32 cellular contexts compared by ENCODE assay signal in genomic region chr2:196597531-196597930, GRCh38.
"Had no signal": no experiment of that assay in that cellular context is flagged by ENCODE, and none has a peak within 500 bp of the region (broad histone marks: within the 10 kb centered on the region; RNA-seq: fewer than 3 reads in every experiment).

No MANE protein-coding gene starts in this region.

- H3K36me3 ChIP-seq: adrenal gland, gastrocnemius medialis, neutrophil, ovary, right lobe of liver, thoracic aorta had no signal

- H3K27me3 ChIP-seq: ovary, right lobe of liver had no signal

- H3K27ac ChIP-seq: adrenal gland, coronary artery, dorsolateral prefrontal cortex, gastrocnemius medialis, neutrophil, ovary, right lobe of liver, skin epidermis, thoracic aorta had no signal

- H3K4me1 ChIP-seq: gastrocnemius medialis had no signal

- DNase-seq: activated CD4-positive, alpha-beta memory T cell treated with anti-CD3 and anti-CD28 coated beads for 36 hours; activated CD4-positive, alpha-beta T cell treated with anti-CD3 and anti-CD28 coated beads, Interleukin-2, amount 10 ng/mL, durations not matched to agents 24 days and 14 days; activated CD4-positive, CD25-positive, alpha-beta regulatory T cell treated with anti-CD3 and anti-CD28 coated beads, Interleukin-2, amount 50 U/mL, for 72 hours; activated CD8-positive, alpha-beta memory T cell treated with anti-CD3 and anti-CD28 coated beads, Interleukin-2, amount 50 U/mL, for 4 hours; activated effector memory CD4-positive, alpha-beta T cell treated with anti-CD3 and anti-CD28 coated beads, Interleukin-2, amount 50 U/mL, for 16 hours; activated naive CD4-positive, alpha-beta T cell treated with anti-CD3 and anti-CD28 coated beads for 36 hours; activated naive CD8-positive, alpha-beta T cell treated with anti-CD3 and anti-CD28 coated beads for 36 hours; activated T-cell treated with anti-CD3 and anti-CD28 coated beads, Interleukin-2, amount 50 U/mL, for 1 hour; adrenal gland; aorta; dorsolateral prefrontal cortex; effector memory CD4-positive, alpha-beta T cell; gastrocnemius medialis; glutamatergic neuron; left cardiac atrium; left ventricle myocardium superior; mucosa of descending colon; ovary; right lobe of liver; stimulated activated CD4-positive, alpha-beta T cell treated with anti-CD3 and anti-CD28 coated beads, Interleukin-12 subunit alpha, Interleukin-12 subunit beta, amount 100 ng/mL, for 4 hours; stimulated activated CD4-positive, alpha-beta T cell treated with anti-CD3 and anti-CD28 coated beads, Interleukin-4, amount 100 ng/mL, for 1 hour; stimulated activated naive CD8-positive, alpha-beta T cell treated with anti-CD3 and anti-CD28 coated beads, Interleukin-15, Interleukin-2, amounts not matched to agents 100 U/mL and 50 U/mL, for 24 hours; T1000; trophoblast cell had no signal

- H3K9me3 Mint-ChIP-seq: activated CD4-positive, alpha-beta memory T cell treated with anti-CD3 and anti-CD28 coated beads for 36 hours; activated CD4-positive, alpha-beta T cell treated with anti-CD3 and anti-CD28 coated beads, Interleukin-2, amount 10 ng/mL, durations not matched to agents 24 days and 14 days; activated naive CD4-positive, alpha-beta T cell treated with anti-CD3 and anti-CD28 coated beads for 36 hours; activated naive CD8-positive, alpha-beta T cell treated with anti-CD3 and anti-CD28 coated beads for 36 hours; activated T-helper 1 cell treated with anti-CD3 and anti-CD28 coated beads, Interleukin-12 subunit alpha, Interleukin-12 subunit beta, Interleukin-2, Interleukin-4 antibody, amounts not matched to agents 30 ng/mL and 10 ng/mL and 1 ng/mL, durations not matched to agents 14 hours and 24 hours and 36 hours; nephron had no signal

- H3K9me3 ChIP-seq: adrenal gland, gastrocnemius medialis, mucosa of descending colon, neutrophil, ovary, right lobe of liver, thoracic aorta had no signal

- H3K4me3 Mint-ChIP-seq: activated CD4-positive, alpha-beta memory T cell treated with anti-CD3 and anti-CD28 coated beads for 36 hours; activated CD4-positive, alpha-beta T cell treated with anti-CD3 and anti-CD28 coated beads, Interleukin-2, amount 10 ng/mL, durations not matched to agents 24 days and 14 days; activated naive CD4-positive, alpha-beta T cell treated with anti-CD3 and anti-CD28 coated beads for 36 hours; activated naive CD8-positive, alpha-beta T cell treated with anti-CD3 and anti-CD28 coated beads for 36 hours; activated T-helper 1 cell treated with anti-CD3 and anti-CD28 coated beads, Interleukin-12 subunit alpha, Interleukin-12 subunit beta, Interleukin-2, Interleukin-4 antibody, amounts not matched to agents 30 ng/mL and 10 ng/mL and 1 ng/mL, durations not matched to agents 14 hours and 24 hours and 36 hours; brain; nephron had no signal

- H3K36me3 Mint-ChIP-seq: activated CD4-positive, alpha-beta memory T cell treated with anti-CD3 and anti-CD28 coated beads for 36 hours; activated naive CD8-positive, alpha-beta T cell treated with anti-CD3 and anti-CD28 coated beads for 36 hours; brain had no signal

- H3K27ac Mint-ChIP-seq: activated CD4-positive, alpha-beta memory T cell treated with anti-CD3 and anti-CD28 coated beads for 36 hours; activated CD4-positive, alpha-beta T cell treated with anti-CD3 and anti-CD28 coated beads, Interleukin-2, amount 10 ng/mL, durations not matched to agents 24 days and 14 days; activated naive CD4-positive, alpha-beta T cell treated with anti-CD3 and anti-CD28 coated beads for 36 hours; activated naive CD8-positive, alpha-beta T cell treated with anti-CD3 and anti-CD28 coated beads for 36 hours; activated T-helper 1 cell treated with anti-CD3 and anti-CD28 coated beads, Interleukin-12 subunit alpha, Interleukin-12 subunit beta, Interleukin-2, Interleukin-4 antibody, amounts not matched to agents 30 ng/mL and 10 ng/mL and 1 ng/mL, durations not matched to agents 14 hours and 24 hours and 36 hours; brain; nephron; progenitor cell of endocrine pancreas had no signal

- H3K4me1 Mint-ChIP-seq: nephron had no signal

- H3K4me3 ChIP-seq: adrenal gland, coronary artery, dorsolateral prefrontal cortex, gastrocnemius medialis, mucosa of descending colon, ovary, right lobe of liver, skin epidermis, thoracic aorta had no signal

- ATAC-seq: gastrocnemius medialis; left cardiac atrium; left ventricle myocardium superior; mucosa of descending colon; right lobe of liver; stimulated activated naive CD8-positive, alpha-beta T cell treated with anti-CD3 and anti-CD28 coated beads, Interleukin-15, Interleukin-2, amounts not matched to agents 100 U/mL and 50 U/mL, for 24 hours had no signal
